13 cellular contexts compared by ENCODE assay signal in the genomic region with DNA sequence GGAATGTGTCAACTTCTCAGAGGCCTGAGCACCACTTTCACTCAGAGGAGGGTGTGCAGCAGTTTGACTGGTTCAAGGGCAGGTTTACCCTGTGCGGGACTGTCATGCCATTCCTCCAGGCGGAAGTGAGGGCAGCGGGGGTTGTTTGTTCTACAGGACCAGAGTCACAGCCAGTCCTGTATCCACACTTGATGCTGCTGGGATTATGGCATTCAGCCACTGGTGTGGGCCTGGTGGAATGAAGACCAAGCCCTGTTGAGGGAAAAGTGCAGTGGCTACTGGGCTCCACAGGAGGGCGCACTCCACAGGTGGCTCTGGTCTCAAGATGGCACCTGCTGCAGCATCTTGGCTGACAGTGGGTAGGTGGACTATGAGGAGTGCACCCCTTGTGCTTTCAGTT. TPM values are rescaled to one million over a fixed set of nuclear protein-coding genes. Genes with fewer than 3 reads are reported as not detected.
DNase-seq lines count a peak whose midpoint lies in the region; ATAC-seq, FAIRE-seq and TF ChIP-seq lines count a peak whose summit lies in the region.
"Had no signal": no experiment of that assay in that cellular context is flagged by ENCODE, and none has a peak within 500 bp of the region (broad histone marks: within the 10 kb centered on the region; RNA-seq: fewer than 3 reads in every experiment).

No MANE protein-coding gene starts in this region.

- peaks cover 20% of the 10 kb centered on the region for H3K27me3 Mint-ChIP-seq in activated CD4-positive, alpha-beta memory T cell treated with anti-CD3 and anti-CD28 coated beads for 36 hours
- H3K27me3 Mint-ChIP-seq in activated CD4-positive, alpha-beta memory T cell treated with anti-CD3 and anti-CD28 coated beads, Interleukin-2, amount 10 ng/mL, durations not matched to agents 7 days and 5 days = peaks cover 35% of the 10 kb centered on the region
- peaks cover 28% of the 10 kb centered on the region for H3K27me3 Mint-ChIP-seq in type B pancreatic cell

- no peak overlapping the region for H3K4me2 ChIP-seq in PC-9

- H4K20me1 ChIP-seq in PC-9 (ENCODE audit: insufficient read depth) = no peaks in the 10 kb centered on the region

- no peaks in the 10 kb centered on the region for H3K4me1 Mint-ChIP-seq in activated CD4-positive, alpha-beta memory T cell treated with anti-CD3 and anti-CD28 coated beads for 36 hours (ENCODE audit: low read depth)
- H3K4me1 Mint-ChIP-seq in activated CD4-positive, alpha-beta memory T cell treated with anti-CD3 and anti-CD28 coated beads, Interleukin-2, amount 10 ng/mL, durations not matched to agents 7 days and 5 days = no peaks in the 10 kb centered on the region
- H3K4me1 Mint-ChIP-seq in type B pancreatic cell (ENCODE audit: unreplicated experiment) = no peaks in the 10 kb centered on the region
- H3K4me1 Mint-ChIP-seq: activated naive CD4-positive, alpha-beta T cell treated with anti-CD3 and anti-CD28 coated beads, Interleukin-2, amount 50 U/mL, for 24 hours; nephron had no signal

- peak; percentile 19 for ATAC-seq in foreskin keratinocyte
- no peak for ATAC-seq in HG02642 (IDR thresholded peaks at IDR 0.05; ENCODE audit: poor library complexity, unreplicated experiment)

- H3K4me1 ChIP-seq in PC-9 (replicated peaks; ENCODE audit: insufficient read depth) (no peaks in the 10 kb centered on the region), foreskin keratinocyte (peaks cover 3% of the 10 kb centered on the region)

- no peak overlapping the region for H3K27ac Mint-ChIP-seq in activated CD4-positive, alpha-beta memory T cell treated with anti-CD3 and anti-CD28 coated beads for 36 hours
- no peak overlapping the region for H3K27ac Mint-ChIP-seq in activated CD4-positive, alpha-beta memory T cell treated with anti-CD3 and anti-CD28 coated beads, Interleukin-2, amount 10 ng/mL, durations not matched to agents 7 days and 5 days
- no peak overlapping the region for H3K27ac Mint-ChIP-seq in type B pancreatic cell
- H3K27ac Mint-ChIP-seq: activated naive CD4-positive, alpha-beta T cell treated with anti-CD3 and anti-CD28 coated beads, Interleukin-2, amount 50 U/mL, for 24 hours; nephron had no signal

- no peaks in the 10 kb centered on the region for H3K9me2 ChIP-seq in PC-9 (ENCODE audit: insufficient read depth)

- H3F3A ChIP-seq in PC-9 (ENCODE audit: insufficient read depth, low read depth) = no peaks in the 10 kb centered on the region

- H3K36me3 ChIP-seq in PC-9 (ENCODE audit: low read depth) = no peaks in the 10 kb centered on the region

- no peak overlapping the region for H2AFZ ChIP-seq in PC-9

- peak; percentile 13 for DNase-seq in activated CD4-positive, alpha-beta memory T cell treated with anti-CD3 and anti-CD28 coated beads for 36 hours
- DNase-seq in activated CD4-positive, alpha-beta memory T cell treated with anti-CD3 and anti-CD28 coated beads, Interleukin-2, amount 10 ng/mL, durations not matched to agents 7 days and 5 days = no peak
- peak in 1 of 2 experiments; percentile 34 for DNase-seq in PC-9
- DNase-seq in foreskin keratinocyte = no peak
- no peak for DNase-seq in type B pancreatic cell (ENCODE audit: extremely low spot score, unreplicated experiment)
- DNase-seq in NCI-H1092 (lab: John Stamatoyannopoulos, UW) = no peak
- DNase-seq in frontal cortex (ENCODE audit: low spot score in 2 of 2) = no peak
- DNase-seq: NCI-H748 treated with DMSO at 0.1 percent for 48 hours had no signal

- no peaks in the 10 kb centered on the region for H3K36me3 Mint-ChIP-seq in activated CD4-positive, alpha-beta memory T cell treated with anti-CD3 and anti-CD28 coated beads for 36 hours
- H3K36me3 Mint-ChIP-seq in activated CD4-positive, alpha-beta memory T cell treated with anti-CD3 and anti-CD28 coated beads, Interleukin-2, amount 10 ng/mL, durations not matched to agents 7 days and 5 days (ENCODE audit: low read depth) = no peaks in the 10 kb centered on the region
- H3K36me3 Mint-ChIP-seq in type B pancreatic cell = no peaks in the 10 kb centered on the region

- BruUV-seq in PC-9 (replicated peaks; lab: Mats Ljungman, UMichigan) = no TSS peak

- CTCF ChIA-PET in activated CD4-positive, alpha-beta memory T cell treated with anti-CD3 and anti-CD28 coated beads for 36 hours (lab: Charles Lee) = interaction anchor here (1.2 kb wide), 1 partner anchor 58 kb away, joined by 5 read pairs; no protein-coding TSS in a partner anchor
- CTCF ChIA-PET in activated CD4-positive, alpha-beta memory T cell treated with anti-CD3 and anti-CD28 coated beads, Interleukin-2, amount 10 ng/mL, durations not matched to agents 7 days and 5 days (lab: Charles Lee) = interaction anchor here (1.0 kb wide), 1 partner anchor 11 kb away, joined by 4 read pairs; no protein-coding TSS in a partner anchor
- CTCF ChIA-PET in PC-9 (lab: Charles Lee) = no interaction called here

- no peaks in the 10 kb centered on the region for H3K79me2 ChIP-seq in PC-9 (ENCODE audit: low read depth)

- TF ChIP-seq CTCF in PC-9 (conservative IDR thresholded peaks at IDR 0.05) (peak; percentile 82), foreskin keratinocyte (conservative IDR thresholded peaks at IDR 0.05) (peak; percentile 58), type B pancreatic cell (conservative IDR thresholded peaks at IDR 0.05) (peak; percentile 60)

- intact Hi-C loops in activated CD4-positive, alpha-beta memory T cell treated with anti-CD3 and anti-CD28 coated beads for 36 hours (cut with micrococcal nuclease) = no loop called here
- intact Hi-C loops in PC-9 (cut with micrococcal nuclease; ENCODE audit: unreplicated experiment) = no loop called here

- FAIRE-seq in frontal cortex (lab: Jason Lieb, UNC) = no peak
- FAIRE-seq: TTC549 had no signal

- no peak overlapping the region for H3K4me3 ChIP-seq in PC-9

- H3K27ac ChIP-seq in PC-9 (no peak overlapping the region), foreskin keratinocyte (no peak overlapping the region)

- peaks cover 8% of the 10 kb centered on the region for H3K9me3 Mint-ChIP-seq in activated CD4-positive, alpha-beta memory T cell treated with anti-CD3 and anti-CD28 coated beads for 36 hours
- H3K9me3 Mint-ChIP-seq in activated CD4-positive, alpha-beta memory T cell treated with anti-CD3 and anti-CD28 coated beads, Interleukin-2, amount 10 ng/mL, durations not matched to agents 7 days and 5 days = no peaks in the 10 kb centered on the region
- no peaks in the 10 kb centered on the region for H3K9me3 Mint-ChIP-seq in type B pancreatic cell

- POLR2A ChIA-PET in activated CD4-positive, alpha-beta memory T cell treated with anti-CD3 and anti-CD28 coated beads for 36 hours (lab: Charles Lee) = no interaction called here
- POLR2A ChIA-PET in activated CD4-positive, alpha-beta memory T cell treated with anti-CD3 and anti-CD28 coated beads, Interleukin-2, amount 10 ng/mL, durations not matched to agents 7 days and 5 days (lab: Charles Lee) = no interaction called here
- POLR2A ChIA-PET in PC-9 (lab: Charles Lee; ENCODE audit: unreplicated experiment) = no interaction called here

- peaks cover 13% of the 10 kb centered on the region; the same call in 1 of the 2 replicates for H3K9me3 ChIP-seq in PC-9 (ENCODE audit: insufficient read depth, low read depth)

- H3K27me3 ChIP-seq in PC-9 (ENCODE audit: insufficient read depth, low read depth) (no peaks in the 10 kb centered on the region), foreskin keratinocyte (peaks cover 57% of the 10 kb centered on the region)

- H3K4me3 Mint-ChIP-seq in activated CD4-positive, alpha-beta memory T cell treated with anti-CD3 and anti-CD28 coated beads for 36 hours = no peak overlapping the region
- no peak overlapping the region for H3K4me3 Mint-ChIP-seq in activated CD4-positive, alpha-beta memory T cell treated with anti-CD3 and anti-CD28 coated beads, Interleukin-2, amount 10 ng/mL, durations not matched to agents 7 days and 5 days
- H3K4me3 Mint-ChIP-seq in type B pancreatic cell = no peak overlapping the region
- H3K4me3 Mint-ChIP-seq: activated naive CD4-positive, alpha-beta T cell treated with anti-CD3 and anti-CD28 coated beads, Interleukin-2, amount 50 U/mL, for 24 hours; nephron had no signal

RNA-seq across cellular contexts. Expression of a gene that starts 14.8 kb away (rescaled TPM):
- not detected for total RNA-seq in activated CD4-positive, alpha-beta memory T cell treated with anti-CD3 and anti-CD28 coated beads for 36 hours
- total RNA-seq in activated CD4-positive, alpha-beta memory T cell treated with anti-CD3 and anti-CD28 coated beads, Interleukin-2, amount 10 ng/mL, durations not matched to agents 7 days and 5 days = not detected
- total RNA-seq in PC-9 (2021) = not detected in 2 replicates
- total RNA-seq in foreskin keratinocyte = not detected in 2 replicates
- not detected in 2 replicates for polyA plus RNA-seq in foreskin keratinocyte
- not detected in 2 replicates for total RNA-seq in type B pancreatic cell (ENCODE audit: low replicate concordance)
- total RNA-seq in frontal cortex = not detected
- total RNA-seq: urinary bladder had no signal
- polyA plus RNA-seq: urinary bladder had no signal

RNA-seq across cellular contexts. Expression of a gene that starts 18.4 kb away (rescaled TPM):
- not detected for total RNA-seq in activated CD4-positive, alpha-beta memory T cell treated with anti-CD3 and anti-CD28 coated beads for 36 hours
- total RNA-seq in activated CD4-positive, alpha-beta memory T cell treated with anti-CD3 and anti-CD28 coated beads, Interleukin-2, amount 10 ng/mL, durations not matched to agents 7 days and 5 days = under 1 TPM; 0.40 to 0.45 TPM
- total RNA-seq in PC-9 (2021) (55.1 and 111 TPM in 2 replicates), foreskin keratinocyte (9.1 and 11.3 TPM in 2 replicates), type B pancreatic cell (ENCODE audit: low replicate concordance) (35.7 and 73.6 TPM in 2 replicates), frontal cortex (0.41 TPM)
- 7.4 and 13.8 TPM in 2 replicates for polyA plus RNA-seq in foreskin keratinocyte

RNA-seq across cellular contexts. Expression of a gene that starts 29.2 kb away (rescaled TPM):
- not detected for total RNA-seq in activated CD4-positive, alpha-beta memory T cell treated with anti-CD3 and anti-CD28 coated beads for 36 hours
- not detected for total RNA-seq in activated CD4-positive, alpha-beta memory T cell treated with anti-CD3 and anti-CD28 coated beads, Interleukin-2, amount 10 ng/mL, durations not matched to agents 7 days and 5 days
- total RNA-seq in PC-9 (2021) = not detected in 2 replicates
- not detected in 2 replicates for total RNA-seq in foreskin keratinocyte
- polyA plus RNA-seq in foreskin keratinocyte = not detected in 2 replicates
- not detected in 2 replicates for total RNA-seq in type B pancreatic cell (ENCODE audit: low replicate concordance)
- total RNA-seq in frontal cortex = not detected
- total RNA-seq: urinary bladder had no signal
- polyA plus RNA-seq: urinary bladder had no signal
